15 cellular contexts compared by ENCODE assay signal in genomic region chr19:19260417-19260816, GRCh38. TPM values are rescaled to one million over a fixed set of nuclear protein-coding genes. Genes with fewer than 3 reads are reported as not detected.
DNase-seq lines count a peak whose midpoint lies in the region; ATAC-seq and TF ChIP-seq lines count a peak whose summit lies in the region.
"Had no signal": no experiment of that assay in that cellular context is flagged by ENCODE, and none has a peak within 500 bp of the region (broad histone marks: within the 10 kb centered on the region; RNA-seq: fewer than 3 reads in every experiment).

No MANE protein-coding gene starts in this region.

- H3K27me3 ChIP-seq in GM23338 (ENCODE audit: insufficient read depth) (peaks cover 31% of the 10 kb centered on the region), iPS-15b (ENCODE audit: control insufficient read depth, insufficient read depth, low read length) (peaks cover 30% of the 10 kb centered on the region)

- intact Hi-C loops in activated B cell treated with CpG ODN at 0.5 μM for 24 hours (cut with micrococcal nuclease) = no loop called here

- H3K9me3 Mint-ChIP-seq in GM23338 (peaks cover 7% of the 10 kb centered on the region), activated B cell treated with CpG ODN at 0.5 μM for 24 hours (no peaks in the 10 kb centered on the region), HFFc6 (peaks cover 12% of the 10 kb centered on the region)
- H3K9me3 Mint-ChIP-seq: T-cell had no signal

- H3K79me2 ChIP-seq in GM23338 (replicated peaks; ENCODE audit: insufficient read depth) = no peaks in the 10 kb centered on the region

- H2AFZ ChIP-seq in GM23338 = no peak overlapping the region
- H2AFZ ChIP-seq: GM23248 had no signal

- H4K20me1 ChIP-seq in GM23338 (replicated peaks; ENCODE audit: insufficient read depth) = no peaks in the 10 kb centered on the region; the same call in 1 of the 2 replicates

- 0 out of 4 replicates have a peak, but pooled peaks of 1 of the 2 experiments have one; percentile 8 for TF ChIP-seq CTCF in GM23338 (conservative IDR thresholded peaks at IDR 0.05; ENCODE audit: low read depth in 2 of 2)
- no peak for TF ChIP-seq CTCF in activated B cell treated with CpG ODN at 0.5 μM for 24 hours (IDR thresholded peaks at IDR 0.05)
- no peak for TF ChIP-seq CTCF in HFFc6 (IDR thresholded peaks at IDR 0.05)
- TF ChIP-seq CTCF in GM10248 (IDR thresholded peaks at IDR 0.05; ENCODE audit: control extremely low read depth, extremely low read depth, low read depth, missing control alignments) = no peak

- H3F3A ChIP-seq in GM23338 (replicated peaks; ENCODE audit: low read depth) = peaks cover 6% of the 10 kb centered on the region; the same call in 1 of the 2 replicates

- H3K27ac ChIP-seq in GM23338 (ENCODE audit: low read depth) = no peak overlapping the region
- H3K27ac ChIP-seq: GM23248, SK-N-MC had no signal

- peak overlapping the region; percentile 75 for H3K4me3 Mint-ChIP-seq in GM23338
- peak overlapping the region; percentile 28 for H3K4me3 Mint-ChIP-seq in activated B cell treated with CpG ODN at 0.5 μM for 24 hours
- no peak overlapping the region for H3K4me3 Mint-ChIP-seq in HFFc6

- H3K27me3 Mint-ChIP-seq in GM23338 (ENCODE audit: insufficient read depth, low read depth, poor library complexity) = peaks cover 39% of the 10 kb centered on the region
- H3K27me3 Mint-ChIP-seq in activated B cell treated with CpG ODN at 0.5 μM for 24 hours = peaks cover 43% of the 10 kb centered on the region
- peaks cover 39% of the 10 kb centered on the region for H3K27me3 Mint-ChIP-seq in HFFc6 (ENCODE audit: insufficient read depth)

- POLR2A ChIA-PET in activated B cell treated with CpG ODN at 0.5 μM for 24 hours (lab: Charles Lee) = no interaction called here
- POLR2A ChIA-PET in GM10248 (lab: Yijun Ruan, JAX) = no interaction called here

- peak; percentile 2; the same call in 1 of the 3 replicates for ATAC-seq in GM23338
- ATAC-seq in activated B cell treated with CpG ODN at 0.5 μM for 24 hours (ENCODE audit: low read depth) = no peak
- ATAC-seq in HG03175 (IDR thresholded peaks at IDR 0.05; ENCODE audit: unreplicated experiment) = no peak
- ATAC-seq: Right ventricle myocardium inferior, T-cell had no signal

- H3K36me3 ChIP-seq in GM23338 (ENCODE audit: insufficient read depth) (no peaks in the 10 kb centered on the region), iPS-15b (ENCODE audit: control insufficient read depth, insufficient read depth, low read length) (peaks cover 6% of the 10 kb centered on the region)

- CTCF ChIA-PET in activated B cell treated with CpG ODN at 0.5 μM for 24 hours (lab: Charles Lee) (no interaction called here), GM10248 (lab: Yijun Ruan, JAX) (interaction anchor here (2.5 kb wide), 1 partner anchor 36 kb away, joined by 7 read pairs; no protein-coding TSS in a partner anchor)

- H3K9ac ChIP-seq in iPS-15b (ENCODE audit: low read depth, low read length) = no peak overlapping the region
- H3K9ac ChIP-seq: GM23248 had no signal

- H3K4me1 Mint-ChIP-seq in GM23338 = peaks cover 21% of the 10 kb centered on the region
- H3K4me1 Mint-ChIP-seq in activated B cell treated with CpG ODN at 0.5 μM for 24 hours = peaks cover 13% of the 10 kb centered on the region
- no peaks in the 10 kb centered on the region; the same call in 1 of the 2 replicates for H3K4me1 Mint-ChIP-seq in HFFc6 (ENCODE audit: low read depth)

- no peaks in the 10 kb centered on the region for H3K9me2 ChIP-seq in GM23338 (ENCODE audit: insufficient read depth)

- H3K4me1 ChIP-seq in GM23338 (ENCODE audit: insufficient read depth) = peaks cover 13% of the 10 kb centered on the region
- H3K4me1 ChIP-seq in iPS-15b (ENCODE audit: control insufficient read depth, insufficient read depth, low read length) = peaks cover 2% of the 10 kb centered on the region
- H3K4me1 ChIP-seq: Caco-2 had no signal

- H3K4me3 ChIP-seq in GM23338 (peak overlapping the region; percentile 71), iPS-15b (ENCODE audit: low read depth, low read length) (peak overlapping the region; percentile 66)
- H3K4me3 ChIP-seq: GM23248, SK-N-MC had no signal

- H3K36me3 Mint-ChIP-seq in GM23338 (ENCODE audit: low read depth) = peaks cover 29% of the 10 kb centered on the region
- no peaks in the 10 kb centered on the region for H3K36me3 Mint-ChIP-seq in activated B cell treated with CpG ODN at 0.5 μM for 24 hours (ENCODE audit: low read depth)
- H3K36me3 Mint-ChIP-seq in HFFc6 (ENCODE audit: low read depth) = no peaks in the 10 kb centered on the region
- H3K36me3 Mint-ChIP-seq: T-cell had no signal

- no peaks in the 10 kb centered on the region for H3K9me3 ChIP-seq in iPS-15b (ENCODE audit: control insufficient read depth, insufficient read depth, low read length)
- H3K9me3 ChIP-seq: Caco-2 had no signal

- no peak overlapping the region for H3K27ac Mint-ChIP-seq in GM23338
- no peak overlapping the region for H3K27ac Mint-ChIP-seq in activated B cell treated with CpG ODN at 0.5 μM for 24 hours
- H3K27ac Mint-ChIP-seq in HFFc6 = no peak overlapping the region
- H3K27ac Mint-ChIP-seq: IgD-negative memory B cell, T-cell had no signal

- DNase-seq in GM23338 (ENCODE audit: low spot score) = peak; percentile 40
- no peak for DNase-seq in activated B cell treated with CpG ODN at 0.5 μM for 24 hours
- no peak for DNase-seq in NCI-H82 treated with DMSO at 0.1 percent for 48 hours (lab: John Stamatoyannopoulos, UW; ENCODE audit: unreplicated experiment)
- DNase-seq in HFFc6 = no peak
- DNase-seq in GM10248 (ENCODE audit: extremely low spot score) = no peak
- DNase-seq: Caco-2, NCI-H1048, NCI-H345, T-cell had no signal

- peak overlapping the region; percentile 89 for H3K4me2 ChIP-seq in GM23338

TF ChIP-seq in GM23338, 12 proteins besides CTCF, POLR2A, EP300 and RAD21:
- no peak for TF ChIP-seq STAT1 (IDR thresholded peaks at IDR 0.05; ENCODE audit: unreplicated experiment)
TF ChIP-seq in GM23338: peak in this region for 0.

RNA-seq across cellular contexts. Expression of gene TM6SF2, which starts 12.7 kb away (rescaled TPM):
- 2.6 and 3.9 TPM in 2 replicates for total RNA-seq in GM23338 (2014; rRNA removed; shearing (Covaris generic))
- polyA plus RNA-seq in GM23338 (2016; fragmentation: Nextera tagmentation; extraction: Ambion mirVana) = 4.2 and 4.4 TPM in 2 replicates
- not detected in 2 replicates for total RNA-seq in activated B cell treated with CpG ODN at 0.5 μM for 24 hours
- total RNA-seq in HFFc6 (2021; fragmentation: NEBNext Ultra II Directional; extraction: Animal tissue kit (Norgen Biotek cat#: 25700)) = under 1 TPM in 3 of 6 experiments, not detected in 3; 0.23 to 0.45 (median 0.28) TPM
- total RNA-seq: T-cell had no signal
- polyA plus RNA-seq: IgD-negative memory B cell had no signal

RNA-seq across cellular contexts. Expression of gene NCAN, which starts 48.7 kb away (rescaled TPM):
- 8.0 and 9.4 TPM in 2 replicates for total RNA-seq in GM23338 (2014; rRNA removed; shearing (Covaris generic))
- 1.8 and 2.2 TPM in 2 replicates for polyA plus RNA-seq in GM23338 (2016; fragmentation: Nextera tagmentation; extraction: Ambion mirVana)
- total RNA-seq in activated B cell treated with CpG ODN at 0.5 μM for 24 hours = not detected in 2 replicates
- total RNA-seq in HFFc6 (2021; fragmentation: NEBNext Ultra II Directional; extraction: Animal tissue kit (Norgen Biotek cat#: 25700)) = not detected
- total RNA-seq: Caco-2, GM23248, Right ventricle myocardium inferior had no signal
- polyA plus RNA-seq: GM23248, IgD-negative memory B cell had no signal

RNA-seq across cellular contexts. Expression of gene NR2C2AP, which starts 57.2 kb away (rescaled TPM):
- total RNA-seq in GM23338 (2014; rRNA removed; shearing (Covaris generic)) = 14.4 and 14.6 TPM in 2 replicates
- polyA plus RNA-seq in GM23338 (2016; fragmentation: Nextera tagmentation; extraction: Ambion mirVana) = 25.7 and 27.6 TPM in 2 replicates
- 37.1 and 39.2 TPM in 2 replicates for total RNA-seq in activated B cell treated with CpG ODN at 0.5 μM for 24 hours
- 10 to 100 TPM in 1 of 6 experiments, 1 to 10 TPM in 5; 6.5 to 12.8 (median 9.3) TPM for total RNA-seq in HFFc6 (2021; fragmentation: NEBNext Ultra II Directional; extraction: Animal tissue kit (Norgen Biotek cat#: 25700))

RNA-seq across cellular contexts. Expression of gene SUGP1, which starts 59.9 kb away (rescaled TPM):
- 31.0 and 38.6 TPM in 2 replicates for total RNA-seq in GM23338 (2014; rRNA removed; shearing (Covaris generic))
- 61.6 and 63.2 TPM in 2 replicates for polyA plus RNA-seq in GM23338 (2016; fragmentation: Nextera tagmentation; extraction: Ambion mirVana)
- total RNA-seq in activated B cell treated with CpG ODN at 0.5 μM for 24 hours = 68.6 and 73.0 TPM in 2 replicates
- total RNA-seq in HFFc6 (2021; fragmentation: NEBNext Ultra II Directional; extraction: Animal tissue kit (Norgen Biotek cat#: 25700)) = 10 to 100 TPM; 37.7 to 47.0 (median 44.4) TPM
